Comparison of ENCODE assay signal across 2 cellular contexts in genomic region chr4:74475100-74475437, GRCh38. TPM values are rescaled to one million over a fixed set of nuclear protein-coding genes. Genes with fewer than 3 reads are reported as not detected.
"Had no signal": no experiment of that assay in that cellular context is flagged by ENCODE, and none has a peak within 500 bp of the region (broad histone marks: within the 10 kb centered on the region; RNA-seq: fewer than 3 reads in every experiment).

No MANE protein-coding gene starts in this region.

RNA-seq across cellular contexts. Expression of gene AREG, which starts 30.1 kb away (rescaled TPM):
- total RNA-seq: cardiac muscle cell, frontal cortex had no signal
